Comparison of ENCODE assay signal across 9 cellular contexts in genomic region chr9:31394040-31394473, GRCh38.
DNase-seq lines count a peak whose midpoint lies in the region; ATAC-seq, FAIRE-seq and TF ChIP-seq lines count a peak whose summit lies in the region.
"Had no signal": no experiment of that assay in that cellular context is flagged by ENCODE, and none has a peak within 500 bp of the region (broad histone marks: within the 10 kb centered on the region; RNA-seq: fewer than 3 reads in every experiment).

No MANE protein-coding gene starts in this region.

- H3K27me3 Mint-ChIP-seq in osteocyte (ENCODE audit: unreplicated experiment) = peaks cover 28% of the 10 kb centered on the region

- no peak overlapping the region for H3K4me2 ChIP-seq in hepatocyte
- H3K4me2 ChIP-seq in PC-9 = no peak overlapping the region

- H3K79me2 ChIP-seq in hepatocyte = no peaks in the 10 kb centered on the region
- no peaks in the 10 kb centered on the region for H3K79me2 ChIP-seq in PC-9 (ENCODE audit: low read depth)

- H3K36me3 Mint-ChIP-seq in osteocyte (ENCODE audit: unreplicated experiment) = no peaks in the 10 kb centered on the region
- H3K36me3 Mint-ChIP-seq: natural killer cell had no signal

- H3F3A ChIP-seq in PC-9 (ENCODE audit: insufficient read depth, low read depth) = no peaks in the 10 kb centered on the region

- H3K4me1 Mint-ChIP-seq in osteocyte (ENCODE audit: unreplicated experiment) = no peaks in the 10 kb centered on the region
- H3K4me1 Mint-ChIP-seq: natural killer cell had no signal

- no peak for FAIRE-seq in pancreas (lab: Jason Lieb, UNC)

- 41% methylated on average over 2 of the region's 2 CpGs for WGBS in hepatocyte (ENCODE audit: low lambda C conversion rate, missing lambda C conversion rate)
- WGBS in pancreas, 2 donors = 26 to 28% methylated on average over 2 of the region's 2 CpGs

- H3K27me3 ChIP-seq in hepatocyte (no peaks in the 10 kb centered on the region), PC-9 (ENCODE audit: insufficient read depth, low read depth) (no peaks in the 10 kb centered on the region), pancreas (no peaks in the 10 kb centered on the region)

- H3K36me3 ChIP-seq in hepatocyte (replicated peaks; ENCODE audit: insufficient read depth, low read depth) = no peaks in the 10 kb centered on the region
- no peaks in the 10 kb centered on the region for H3K36me3 ChIP-seq in PC-9 (ENCODE audit: low read depth)
- H3K36me3 ChIP-seq in pancreas = no peaks in the 10 kb centered on the region

- no peak overlapping the region for H3K4me3 Mint-ChIP-seq in osteocyte (ENCODE audit: unreplicated experiment)
- H3K4me3 Mint-ChIP-seq: natural killer cell had no signal

- DNase-seq in NCI-H69 (lab: John Stamatoyannopoulos, UW) (peak; percentile 87), hepatocyte (ENCODE audit: low spot score) (peak; percentile 16), PC-9 (no peak), pancreas (no peak), activated gamma-delta T cell treated with Interleukin-2 at 50 U/mL for 16 hours (no peak), osteocyte (ENCODE audit: extremely low spot score, unreplicated experiment) (no peak)
- DNase-seq: natural killer cell had no signal

- H4K20me1 ChIP-seq in hepatocyte (ENCODE audit: insufficient read depth, poor library complexity, severe bottlenecking) (no peaks in the 10 kb centered on the region), PC-9 (ENCODE audit: insufficient read depth) (no peaks in the 10 kb centered on the region)

- H3K9me3 ChIP-seq in hepatocyte (ENCODE audit: low read depth) (no peaks in the 10 kb centered on the region), PC-9 (ENCODE audit: insufficient read depth, low read depth) (no peaks in the 10 kb centered on the region), pancreas (no peaks in the 10 kb centered on the region)

- H3K4me3 ChIP-seq in hepatocyte = no peak overlapping the region
- H3K4me3 ChIP-seq in PC-9 = no peak overlapping the region
- no peak overlapping the region for H3K4me3 ChIP-seq in pancreas

- H3K27ac ChIP-seq in hepatocyte (no peak overlapping the region), PC-9 (no peak overlapping the region), pancreas (no peak overlapping the region)

- intact Hi-C loops in PC-9 (cut with micrococcal nuclease; ENCODE audit: unreplicated experiment) (no loop called here), pancreas (cut with DNase I) (no loop called here)

- H2AFZ ChIP-seq in hepatocyte = no peak overlapping the region
- no peak overlapping the region for H2AFZ ChIP-seq in PC-9

- CTCF ChIA-PET in PC-9 (lab: Charles Lee) = no interaction called here

- H3K9me3 Mint-ChIP-seq in osteocyte (ENCODE audit: unreplicated experiment) = peaks cover 4% of the 10 kb centered on the region

- H3K9me2 ChIP-seq in hepatocyte (replicated peaks; ENCODE audit: insufficient read depth) (no peaks in the 10 kb centered on the region), PC-9 (ENCODE audit: insufficient read depth) (no peaks in the 10 kb centered on the region)

- no peak overlapping the region for H3K27ac Mint-ChIP-seq in osteocyte (ENCODE audit: unreplicated experiment)
- H3K27ac Mint-ChIP-seq: natural killer cell had no signal

- TF ChIP-seq CTCF in hepatocyte (IDR thresholded peaks at IDR 0.05; ENCODE audit: poor library complexity) (no peak), PC-9 (conservative IDR thresholded peaks at IDR 0.05) (no peak), pancreas (IDR thresholded peaks at IDR 0.05) (no peak), osteocyte (IDR thresholded peaks at IDR 0.05) (no peak)

- ATAC-seq in GM18519 (IDR thresholded peaks at IDR 0.05; ENCODE audit: low FRiP score, unreplicated experiment) (peak; percentile 61), HG02938 (IDR thresholded peaks at IDR 0.05; ENCODE audit: unreplicated experiment) (peak; percentile 64), pancreas (no peak)
- ATAC-seq: natural killer cell had no signal

- POLR2A ChIA-PET in PC-9 (lab: Charles Lee; ENCODE audit: unreplicated experiment) = no interaction called here

- BruUV-seq in PC-9 (replicated peaks; lab: Mats Ljungman, UMichigan) = no TSS peak

- H3K4me1 ChIP-seq in hepatocyte (ENCODE audit: insufficient read depth) = no peaks in the 10 kb centered on the region
- H3K4me1 ChIP-seq in PC-9 (replicated peaks; ENCODE audit: insufficient read depth) = no peaks in the 10 kb centered on the region
- no peaks in the 10 kb centered on the region for H3K4me1 ChIP-seq in pancreas

Comparison
In these comparisons a context has a peak if more than half of its experiments do, and no peak if none do; other contexts are left out.
1. ATAC-seq: peak in GM18519 (single experiment) and HG02938 (single experiment); none in pancreas (0 of 4).
2. DNase-seq: peak in NCI-H69 (single experiment) and hepatocyte (single experiment); none in PC-9 (0 of 2), pancreas (0 of 6), activated gamma-delta T cell treated with Interleukin-2 at 50 U/mL for 16 hours (single experiment) and osteocyte (single experiment).